ENCODE assay signal across 1 cellular context in the genomic region with DNA sequence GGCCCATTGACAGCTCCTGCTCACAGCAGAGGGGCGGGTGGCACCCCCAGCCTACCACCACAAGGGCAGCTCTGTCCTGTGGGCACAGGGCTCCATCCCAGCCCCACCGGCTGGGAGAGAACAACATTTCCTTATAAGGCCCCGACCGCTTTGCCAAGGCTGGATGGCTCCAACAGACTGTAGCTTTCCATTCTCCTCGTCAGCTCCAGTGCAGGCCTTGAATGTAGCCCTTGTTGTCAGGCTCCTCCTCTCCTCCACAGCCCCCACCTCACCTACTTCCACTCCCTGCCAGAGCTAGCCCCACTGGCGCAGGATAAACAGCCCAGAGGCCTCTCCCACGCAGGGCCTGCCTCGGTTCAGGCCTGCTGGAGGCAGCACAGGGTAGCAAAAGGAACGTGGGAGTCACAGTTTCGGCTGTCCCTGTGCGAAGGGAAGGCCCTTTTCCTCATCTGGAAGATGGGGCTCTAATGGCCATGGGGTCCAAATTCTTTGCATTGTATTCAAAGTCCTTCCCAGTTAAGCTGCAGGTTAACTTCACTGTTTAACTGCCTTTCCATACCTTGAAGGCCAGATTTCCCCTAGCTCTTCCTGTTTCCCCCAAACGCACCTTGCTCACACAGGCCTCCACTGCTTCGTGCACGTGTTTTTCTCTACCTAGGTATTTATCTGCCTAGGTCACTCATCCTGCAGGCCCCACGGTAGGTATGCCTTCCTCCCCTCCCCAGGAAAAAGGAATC.
TF ChIP-seq lines count a peak whose summit lies in the region.

No MANE protein-coding gene starts in this region.

TF ChIP-seq in HepG2, 621 proteins besides CTCF, POLR2A, EP300 and RAD21 (continued from another document and continues in another):
- peak; percentile 72 for TF ChIP-seq ZNF629 (CRISPR knock-in tag; conservative IDR thresholded peaks at IDR 0.05)
- peak; percentile 51 for TF ChIP-seq MED1 (CRISPR knock-in tag; IDR thresholded peaks at IDR 0.05)
- no peak for TF ChIP-seq ZNF550 (CRISPR knock-in tag; IDR thresholded peaks at IDR 0.05; ENCODE audit: borderline replicate concordance)
- TF ChIP-seq, protein P1, sequence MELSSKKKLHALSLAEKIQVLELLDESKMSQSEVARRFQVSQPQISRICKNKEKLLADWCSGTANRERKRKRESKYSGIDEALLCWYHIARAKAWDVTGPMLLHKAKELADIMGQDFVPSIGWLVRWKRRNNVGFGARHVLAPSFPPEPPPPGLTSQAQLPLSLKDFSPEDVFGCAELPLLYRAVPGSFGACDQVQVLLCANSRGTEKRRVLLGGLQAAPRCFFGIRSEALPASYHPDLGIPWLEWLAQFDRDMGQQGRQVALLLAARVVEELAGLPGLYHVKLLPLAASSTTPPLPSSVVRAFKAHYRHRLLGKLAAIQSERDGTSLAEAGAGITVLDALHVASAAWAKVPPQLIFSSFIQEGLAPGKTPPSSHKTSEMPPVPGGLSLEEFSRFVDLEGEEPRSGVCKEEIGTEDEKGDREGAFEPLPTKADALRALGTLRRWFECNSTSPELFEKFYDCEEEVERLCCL (CRISPR knock-in tag; IDR thresholded peaks at IDR 0.05; ENCODE audit: borderline replicate concordance), result no peak
- TF ChIP-seq ZNF577 (CRISPR knock-in tag; IDR thresholded peaks at IDR 0.05; ENCODE audit: borderline replicate concordance, low read depth), result no peak
- no peak for TF ChIP-seq CHCHD3 (CRISPR knock-in tag; IDR thresholded peaks at IDR 0.05)
- TF ChIP-seq CREB1 (IDR thresholded peaks at IDR 0.05), result no peak
- no peak; the same call in 1 of the 2 replicates for TF ChIP-seq CREB1 (CRISPR knock-in tag; IDR thresholded peaks at IDR 0.05)
- peak; percentile 44; the same call in 1 of the 2 replicates for TF ChIP-seq ZNF776 (CRISPR knock-in tag; IDR thresholded peaks at IDR 0.05)
- TF ChIP-seq, protein P2, sequence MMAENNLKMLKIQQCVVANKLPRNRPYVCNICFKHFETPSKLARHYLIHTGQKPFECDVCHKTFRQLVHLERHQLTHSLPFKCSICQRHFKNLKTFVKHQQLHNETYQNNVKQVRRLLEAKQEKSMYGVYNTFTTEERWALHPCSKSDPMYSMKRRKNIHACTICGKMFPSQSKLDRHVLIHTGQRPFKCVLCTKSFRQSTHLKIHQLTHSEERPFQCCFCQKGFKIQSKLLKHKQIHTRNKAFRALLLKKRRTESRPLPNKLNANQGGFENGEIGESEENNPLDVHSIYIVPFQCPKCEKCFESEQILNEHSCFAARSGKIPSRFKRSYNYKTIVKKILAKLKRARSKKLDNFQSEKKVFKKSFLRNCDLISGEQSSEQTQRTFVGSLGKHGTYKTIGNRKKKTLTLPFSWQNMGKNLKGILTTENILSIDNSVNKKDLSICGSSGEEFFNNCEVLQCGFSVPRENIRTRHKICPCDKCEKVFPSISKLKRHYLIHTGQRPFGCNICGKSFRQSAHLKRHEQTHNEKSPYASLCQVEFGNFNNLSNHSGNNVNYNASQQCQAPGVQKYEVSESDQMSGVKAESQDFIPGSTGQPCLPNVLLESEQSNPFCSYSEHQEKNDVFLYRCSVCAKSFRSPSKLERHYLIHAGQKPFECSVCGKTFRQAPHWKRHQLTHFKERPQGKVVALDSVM (CRISPR knock-in tag; IDR thresholded peaks at IDR 0.05), result peak; percentile 32; the same call in 1 of the 2 replicates
- TF ChIP-seq, protein P3, sequence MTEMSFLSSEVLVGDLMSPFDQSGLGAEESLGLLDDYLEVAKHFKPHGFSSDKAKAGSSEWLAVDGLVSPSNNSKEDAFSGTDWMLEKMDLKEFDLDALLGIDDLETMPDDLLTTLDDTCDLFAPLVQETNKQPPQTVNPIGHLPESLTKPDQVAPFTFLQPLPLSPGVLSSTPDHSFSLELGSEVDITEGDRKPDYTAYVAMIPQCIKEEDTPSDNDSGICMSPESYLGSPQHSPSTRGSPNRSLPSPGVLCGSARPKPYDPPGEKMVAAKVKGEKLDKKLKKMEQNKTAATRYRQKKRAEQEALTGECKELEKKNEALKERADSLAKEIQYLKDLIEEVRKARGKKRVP (CRISPR knock-in tag; IDR thresholded peaks at IDR 0.05), result no peak
- peak; percentile 89 for TF ChIP-seq ZFY (CRISPR knock-in tag; IDR thresholded peaks at IDR 0.05)
- TF ChIP-seq RFX1 (IDR thresholded peaks at IDR 0.05), result no peak
- 0 out of 2 replicates have a peak, but pooled peaks have one; percentile 30 for TF ChIP-seq TMF1 (CRISPR knock-in tag; IDR thresholded peaks at IDR 0.05; ENCODE audit: low read depth)
- TF ChIP-seq ZNF383 (CRISPR knock-in tag; IDR thresholded peaks at IDR 0.05; ENCODE audit: borderline replicate concordance), result no peak
- no peak for TF ChIP-seq FIP1L1 (IDR thresholded peaks at IDR 0.05; ENCODE audit: borderline replicate concordance, insufficient read depth, low read depth, low read length)
- TF ChIP-seq HOXD1 (CRISPR knock-in tag; IDR thresholded peaks at IDR 0.05), result no peak
- 0 out of 2 replicates have a peak, but pooled peaks have one; percentile 16 for TF ChIP-seq MIER2 (CRISPR knock-in tag; IDR thresholded peaks at IDR 0.05)
- no peak for TF ChIP-seq SOX13 (IDR thresholded peaks at IDR 0.05)
- peak in 1 of 2 experiments; percentile 72; a peak in 2 of 4 replicates for TF ChIP-seq SOX13 (CRISPR knock-in tag; conservative IDR thresholded peaks at IDR 0.05 in 1 of 2, IDR thresholded peaks at IDR 0.05 in 1 of 2)
- TF ChIP-seq TFDP1 (CRISPR knock-in tag; IDR thresholded peaks at IDR 0.05; ENCODE audit: borderline replicate concordance), result peak; percentile 20; the same call in 1 of the 2 replicates
- 0 out of 2 replicates have a peak, but pooled peaks have one; percentile 20 for TF ChIP-seq ATF7-NPFF (CRISPR knock-in tag; IDR thresholded peaks at IDR 0.05; ENCODE audit: low read depth)
- TF ChIP-seq KLF15 (CRISPR knock-in tag; IDR thresholded peaks at IDR 0.05; ENCODE audit: borderline replicate concordance), result no peak
- TF ChIP-seq REPIN1 (CRISPR knock-in tag; IDR thresholded peaks at IDR 0.05; ENCODE audit: borderline replicate concordance, low read depth), result peak; percentile 69
- TF ChIP-seq FOXA3 (CRISPR knock-in tag; IDR thresholded peaks at IDR 0.05), result peak; percentile 83
- no peak; the same call in 1 of the 2 replicates for TF ChIP-seq KLF6 (CRISPR knock-in tag; IDR thresholded peaks at IDR 0.05)
- TF ChIP-seq SP140L (CRISPR knock-in tag; IDR thresholded peaks at IDR 0.05; ENCODE audit: borderline replicate concordance), result no peak
- TF ChIP-seq JUN (CRISPR knock-in tag; IDR thresholded peaks at IDR 0.05), result peak; percentile 45; the same call in 1 of the 2 replicates
- 0 out of 2 replicates have a peak, but pooled peaks have one; percentile 31 for TF ChIP-seq IRF1 (CRISPR knock-in tag; IDR thresholded peaks at IDR 0.05; ENCODE audit: low read depth)
- TF ChIP-seq HDAC1 (CRISPR knock-in tag; IDR thresholded peaks at IDR 0.05), result peak; percentile 79
- no peak for TF ChIP-seq MTA3 (CRISPR knock-in tag; IDR thresholded peaks at IDR 0.05)
- no peak for TF ChIP-seq ZNF124 (CRISPR knock-in tag; IDR thresholded peaks at IDR 0.05)
- TF ChIP-seq ZFP36 (IDR thresholded peaks at IDR 0.05; ENCODE audit: borderline replicate concordance, low read depth, low read length, partially characterized antibody), result no peak
- TF ChIP-seq ZNF362 (CRISPR knock-in tag; IDR thresholded peaks at IDR 0.05; ENCODE audit: borderline replicate concordance), result peak; percentile 43; the same call in 1 of the 2 replicates
- TF ChIP-seq TEAD2 (CRISPR knock-in tag; IDR thresholded peaks at IDR 0.05), result no peak
- peak; percentile 34 for TF ChIP-seq PAXIP1 (CRISPR knock-in tag; conservative IDR thresholded peaks at IDR 0.05)
- TF ChIP-seq ZNF318 (CRISPR knock-in tag; IDR thresholded peaks at IDR 0.05), result no peak
- TF ChIP-seq MXD4 (CRISPR knock-in tag; IDR thresholded peaks at IDR 0.05), result peak; percentile 60; the same call in 1 of the 2 replicates
